ENCODE assay signal across 31 cellular contexts in the genomic region with DNA sequence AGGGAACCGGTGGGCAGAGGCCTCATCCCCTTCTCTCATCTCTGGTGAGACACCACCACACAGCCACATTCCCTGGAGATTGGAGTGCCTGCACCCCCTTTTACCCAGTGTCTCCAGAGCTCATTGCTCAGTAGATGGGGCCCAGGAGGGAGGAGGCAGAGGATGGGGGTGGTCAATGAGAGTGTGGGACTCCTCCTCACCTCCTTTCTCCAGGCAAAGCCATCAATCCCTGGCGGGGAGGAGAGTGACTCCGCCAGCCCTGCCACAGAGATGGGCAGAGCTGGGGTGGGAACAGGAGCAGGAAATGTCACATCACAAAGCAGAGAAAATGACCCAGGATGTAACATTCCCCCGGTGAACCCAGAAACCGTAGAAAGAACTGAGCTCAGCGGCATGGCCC.
"Had no signal": no experiment of that assay in that cellular context is flagged by ENCODE, and none has a peak within 500 bp of the region (broad histone marks: within the 10 kb centered on the region; RNA-seq: fewer than 3 reads in every experiment).

No MANE protein-coding gene starts in this region.

- H3K27ac ChIP-seq: brain microvascular endothelial cell, foreskin keratinocyte, gastrocnemius medialis, heart left ventricle, WERI-Rb-1 had no signal

- H3K4me1 ChIP-seq: gastrocnemius medialis, heart left ventricle had no signal

- ATAC-seq: activated CD4-positive, CD25-positive, alpha-beta regulatory T cell treated with anti-CD3 and anti-CD28 coated beads, Interleukin-2, amount 50 U/mL, for 24 hours; activated CD8-positive, alpha-beta T cell treated with anti-CD3 and anti-CD28 coated beads for 36 hours; activated T-cell treated with anti-CD3 and anti-CD28 coated beads, Interleukin-2, amount 50 U/mL, for 4 hours; activated T-helper 17 cell treated with anti-CD3 and anti-CD28 coated beads, Interleukin-2, amount 50 U/mL, for 72 hours; esophagus mucosa; foreskin keratinocyte; gastrocnemius medialis; heart left ventricle; T-helper 17 cell had no signal

- H3K9me3 Mint-ChIP-seq: activated B cell treated with CpG ODN at 0.5 μM for 24 hours; activated CD8-positive, alpha-beta T cell treated with anti-CD3 and anti-CD28 coated beads for 36 hours; activated T-cell treated with anti-CD3 and anti-CD28 coated beads, Interleukin-2, amount 50 U/mL, for 4 hours; activated T-helper 17 cell treated with anti-CD3 and anti-CD28 coated beads, Interleukin-2, amount 50 U/mL, for 72 hours; central memory CD8-positive, alpha-beta T cell; T-helper 2 cell treated with Interferon-gamma antibody and Interleukin-4, amounts not matched to agents 5 μg/mL and 100 μg/mL, for 36 hours had no signal

- H3K36me3 ChIP-seq: brain microvascular endothelial cell, gastrocnemius medialis, heart left ventricle, WERI-Rb-1 had no signal

- H3K4me3 ChIP-seq: gastrocnemius medialis, heart left ventricle had no signal

- DNase-seq: activated B cell treated with CpG ODN at 0.5 μM for 24 hours; activated CD4-positive, alpha-beta T cell treated with anti-CD3 and anti-CD28 coated beads for 48 hours; activated CD4-positive, alpha-beta T cell treated with anti-CD3 and anti-CD28 coated beads, Interleukin-2, amount 50 U/mL, for 1 hour; activated CD4-positive, alpha-beta T cell treated with anti-CD3 and anti-CD28 coated beads, Interleukin-2, amount 50 U/mL, for 48 hours; activated CD8-positive, alpha-beta memory T cell treated with anti-CD3 and anti-CD28 coated beads for 24 hours; activated CD8-positive, alpha-beta T cell treated with anti-CD3 and anti-CD28 coated beads for 36 hours; activated effector memory CD4-positive, alpha-beta T cell treated with Interleukin-2 at 50 U/mL for 16 hours; activated gamma-delta T cell treated with Interleukin-2 at 50 U/mL for 16 hours; activated naive CD4-positive, alpha-beta T cell treated with anti-CD3 and anti-CD28 coated beads, Interleukin-2, amount 50 U/mL, for 16 hours; activated naive CD4-positive, alpha-beta T cell treated with Interleukin-2 at 50 U/mL for 16 hours; activated T-cell treated with anti-CD3 and anti-CD28 coated beads, Interleukin-2, amount 50 U/mL, for 4 hours; amniotic stem cell; anterior cingulate cortex; brain microvascular endothelial cell; cortex of kidney; dermis blood vessel endothelial cell; effector CD8-positive, alpha-beta T cell; foreskin keratinocyte; gastrocnemius medialis; glutamatergic neuron; heart left ventricle; T-helper 1 cell; T-helper 17 cell; T1000; WERI-Rb-1 had no signal

- H3K36me3 Mint-ChIP-seq: activated naive CD8-positive, alpha-beta T cell had no signal

- H3K9me3 ChIP-seq: gastrocnemius medialis had no signal

- H3K27ac Mint-ChIP-seq: activated B cell treated with CpG ODN at 0.5 μM for 24 hours; activated CD8-positive, alpha-beta T cell treated with anti-CD3 and anti-CD28 coated beads for 36 hours; activated naive CD8-positive, alpha-beta T cell; activated T-helper 17 cell treated with anti-CD3 and anti-CD28 coated beads, Interleukin-2, amount 50 U/mL, for 72 hours; T-helper 17 cell; T-helper 2 cell treated with Interferon-gamma antibody and Interleukin-4, amounts not matched to agents 5 μg/mL and 100 μg/mL, for 36 hours had no signal

- H3K4me3 Mint-ChIP-seq: activated B cell treated with CpG ODN at 0.5 μM for 24 hours; activated CD8-positive, alpha-beta T cell treated with anti-CD3 and anti-CD28 coated beads for 36 hours; activated naive CD8-positive, alpha-beta T cell; activated T-cell treated with anti-CD3 and anti-CD28 coated beads, Interleukin-2, amount 50 U/mL, for 4 hours; activated T-helper 17 cell treated with anti-CD3 and anti-CD28 coated beads, Interleukin-2, amount 50 U/mL, for 72 hours; central memory CD8-positive, alpha-beta T cell; T-helper 17 cell; T-helper 2 cell treated with Interferon-gamma antibody and Interleukin-4, amounts not matched to agents 5 μg/mL and 100 μg/mL, for 36 hours had no signal

- H3K27me3 ChIP-seq: brain microvascular endothelial cell, foreskin keratinocyte had no signal

- H3K4me1 Mint-ChIP-seq: activated B cell treated with CpG ODN at 0.5 μM for 24 hours; activated T-helper 17 cell treated with anti-CD3 and anti-CD28 coated beads, Interleukin-2, amount 50 U/mL, for 72 hours; central memory CD8-positive, alpha-beta T cell; T-helper 17 cell had no signal
